Comparison of ENCODE assay signal across 17 cellular contexts in the genomic region with DNA sequence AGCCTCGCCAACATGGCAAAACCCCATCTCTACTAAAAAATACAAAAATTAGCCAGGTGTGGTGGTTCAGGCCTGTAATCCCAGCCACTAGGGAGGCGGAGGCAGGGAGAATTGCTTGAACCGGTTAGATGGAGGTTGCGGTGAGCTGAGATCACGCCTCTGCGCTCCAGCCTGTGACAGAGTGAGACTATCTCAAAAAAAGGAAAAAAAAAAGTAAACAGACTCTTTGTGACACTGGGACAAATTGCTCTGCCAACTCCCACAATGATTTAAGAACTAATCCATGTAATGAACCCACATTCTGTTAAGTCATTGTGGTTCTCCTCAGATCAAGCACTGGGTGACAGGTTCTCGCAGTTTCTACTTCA. TPM values are rescaled to one million over a fixed set of nuclear protein-coding genes. Genes with fewer than 3 reads are reported as not detected.
"Had no signal": no experiment of that assay in that cellular context is flagged by ENCODE, and none has a peak within 500 bp of the region (broad histone marks: within the 10 kb centered on the region; RNA-seq: fewer than 3 reads in every experiment).

No MANE protein-coding gene starts in this region.

RNA-seq across cellular contexts. Expression of gene MEIG1, which starts 16.3 kb away (rescaled TPM):
- total RNA-seq: left cardiac atrium; left lung; mesenteric fat pad; mucosa of descending colon; myocyte; natural killer cell treated with Interleukin-12 subunit alpha and Interleukin-12 subunit beta and Interleukin-15 and Interleukin-18, amount 100 ng/mL, for 72 hours; omental fat pad; pulmonary artery endothelial cell; right atrium auricular region; skeletal muscle tissue; smooth muscle cell; stomach; thyroid gland; transverse colon; urinary bladder; vagina had no signal
- polyA plus RNA-seq: liver, smooth muscle cell had no signal
